In the genomic region with DNA sequence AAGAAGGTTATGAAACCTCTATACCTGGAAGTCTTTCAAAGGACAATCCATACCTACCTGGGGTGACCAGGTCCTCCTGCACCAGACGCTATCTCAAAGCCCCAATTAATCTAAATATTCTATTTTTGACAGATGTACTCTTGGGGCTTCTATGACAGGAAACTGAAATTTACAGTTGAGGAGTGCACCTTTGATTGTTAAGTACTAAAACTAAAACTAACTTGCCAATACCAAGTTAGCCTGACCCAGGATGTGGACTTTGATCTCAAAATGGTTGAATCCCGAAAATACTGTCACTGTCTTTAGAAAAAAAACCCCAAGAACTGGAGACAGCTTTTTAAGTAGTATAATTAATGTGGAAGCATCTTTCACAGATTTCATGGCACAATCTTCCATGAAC, we compare ENCODE assay signal across 31 cellular contexts.
"Had no signal": no experiment of that assay in that cellular context is flagged by ENCODE, and none has a peak within 500 bp of the region (broad histone marks: within the 10 kb centered on the region; RNA-seq: fewer than 3 reads in every experiment).

No MANE protein-coding gene starts in this region.

- H3K36me3 ChIP-seq: adrenal gland, ascending aorta, brain microvascular endothelial cell, breast epithelium, cardiac muscle cell had no signal

- H3K9me3 ChIP-seq: adrenal gland, ascending aorta, body of pancreas, breast epithelium had no signal

- H3K27ac ChIP-seq: adrenal gland, ascending aorta, body of pancreas, brain microvascular endothelial cell, breast epithelium, cardiac muscle cell had no signal

- ATAC-seq: activated naive CD4-positive, alpha-beta T cell treated with anti-CD3 and anti-CD28 coated beads, Interleukin-2, amount 50 U/mL, for 72 hours; activated naive CD8-positive, alpha-beta T cell treated with anti-CD3 and anti-CD28 coated beads, Interleukin-2, amount 50 U/mL, for 24 hours; activated T-cell treated with anti-CD3 and anti-CD28 coated beads, Interleukin-2, amount 50 U/mL, for 4 hours; activated T-cell treated with anti-CD3 and anti-CD28 coated beads, Interleukin-2, amount 50 U/mL, for 72 hours; activated T-helper 17 cell treated with anti-CD3 and anti-CD28 coated beads, Interleukin-2, amount 50 U/mL, for 72 hours; body of pancreas had no signal

- H3K4me3 ChIP-seq: adrenal gland, ascending aorta, body of pancreas, breast epithelium, cardiac muscle cell had no signal

- H3K4me1 ChIP-seq: adrenal gland, ascending aorta, body of pancreas, breast epithelium had no signal

- DNase-seq: activated effector memory CD4-positive, alpha-beta T cell treated with anti-CD3 and anti-CD28 coated beads, Interleukin-2, amount 50 U/mL, for 16 hours; activated effector memory CD4-positive, alpha-beta T cell treated with Interleukin-2 at 50 U/mL for 16 hours; activated gamma-delta T cell; activated gamma-delta T cell treated with Interleukin-2 at 50 U/mL for 16 hours; activated naive CD4-positive, alpha-beta T cell; activated naive CD4-positive, alpha-beta T cell treated with anti-CD3 and anti-CD28 coated beads for 36 hours; activated naive CD4-positive, alpha-beta T cell treated with anti-CD3 and anti-CD28 coated beads, Interleukin-2, amount 10 ng/mL, durations not matched to agents 7 days and 5 days; activated naive CD4-positive, alpha-beta T cell treated with anti-CD3 and anti-CD28 coated beads, Interleukin-2, amount 50 U/mL, for 16 hours; activated naive CD4-positive, alpha-beta T cell treated with Interleukin-2 at 50 U/mL for 16 hours; activated naive CD8-positive, alpha-beta T cell treated with anti-CD3 and anti-CD28 coated beads for 36 hours; activated naive CD8-positive, alpha-beta T cell treated with anti-CD3 and anti-CD28 coated beads, Interleukin-2, amount 10 ng/mL, durations not matched to agents 7 days and 5 days; activated naive CD8-positive, alpha-beta T cell treated with anti-CD3 and anti-CD28 coated beads, Interleukin-2, amount 50 U/mL, for 24 hours; activated T-cell treated with anti-CD3 and anti-CD28 coated beads, Interleukin-2, amount 50 U/mL, for 24 hours; activated T-cell treated with anti-CD3 and anti-CD28 coated beads, Interleukin-2, amount 50 U/mL, for 4 hours; activated T-cell treated with anti-CD3 and anti-CD28 coated beads, Interleukin-2, amount 50 U/mL, for 48 hours; activated T-cell treated with anti-CD3 and anti-CD28 coated beads, Interleukin-2, amount 50 U/mL, for 72 hours; adrenal gland; amniotic stem cell; amygdala; anterior cingulate cortex; aorta; body of pancreas; brain microvascular endothelial cell; caudate nucleus; central memory CD4-positive, alpha-beta T cell; cerebellar nuclear complex had no signal

- H3K27me3 ChIP-seq: adrenal gland, ascending aorta, body of pancreas, brain microvascular endothelial cell, breast epithelium, cardiac muscle cell had no signal
